In genomic region chr19:40232479-40232878, GRCh38 we compare ENCODE assay signal across 23 cellular contexts. TPM values are rescaled to one million over a fixed set of nuclear protein-coding genes. Genes with fewer than 3 reads are reported as not detected.
DNase-seq lines count a peak whose midpoint lies in the region; ATAC-seq and TF ChIP-seq lines count a peak whose summit lies in the region.
"Had no signal": no experiment of that assay in that cellular context is flagged by ENCODE, and none has a peak within 500 bp of the region (broad histone marks: within the 10 kb centered on the region; RNA-seq: fewer than 3 reads in every experiment).

No MANE protein-coding gene starts in this region.

- TF ChIP-seq CTCF in Calu3 (IDR thresholded peaks at IDR 0.05; ENCODE audit: unreplicated experiment) (no peak), OCI-LY7 (conservative IDR thresholded peaks at IDR 0.05; ENCODE audit: low read length) (no peak), neural progenitor cell (IDR thresholded peaks at IDR 0.05) (no peak)

- H3K4me1 Mint-ChIP-seq in Calu3 (ENCODE audit: low read depth, unreplicated experiment) (peaks cover 12% of the 10 kb centered on the region), neural progenitor cell (peaks cover 25% of the 10 kb centered on the region)
- H3K4me1 Mint-ChIP-seq: stimulated activated memory B cell treated with anti-CD40 and anti-IgM and Interleukin-4, amounts not matched to agents 10 μg/mL and 1 μg/mL and 100 μg/mL, for 72 hours had no signal

- no peaks in the 10 kb centered on the region for H3F3A ChIP-seq in neural progenitor cell (ENCODE audit: low read depth)

- no peak overlapping the region for H3K4me2 ChIP-seq in OCI-LY7 (ENCODE audit: low read length)
- peak overlapping the region; percentile 50 for H3K4me2 ChIP-seq in neural progenitor cell

- peaks cover 10% of the 10 kb centered on the region for H3K27me3 Mint-ChIP-seq in Calu3 (ENCODE audit: unreplicated experiment)
- H3K27me3 Mint-ChIP-seq in neural progenitor cell (ENCODE audit: insufficient read depth, low read depth) = peaks cover 6% of the 10 kb centered on the region
- H3K27me3 Mint-ChIP-seq: stimulated activated memory B cell treated with anti-CD40 and anti-IgM and Interleukin-4, amounts not matched to agents 10 μg/mL and 1 μg/mL and 100 μg/mL, for 72 hours had no signal

- BruUV-seq in Calu3 (replicated peaks; lab: Mats Ljungman, UMichigan) = TSS peak; percentile 15
- BruUV-seq in OCI-LY7 (replicated peaks; lab: Mats Ljungman, UMichigan) = TSS peak; percentile 45

- no peaks in the 10 kb centered on the region for H3K4me1 ChIP-seq in OCI-LY7 (ENCODE audit: insufficient read depth, low read length, poor library complexity, severe bottlenecking)
- H3K4me1 ChIP-seq in neural progenitor cell = peaks cover 15% of the 10 kb centered on the region

- H3K4me3 ChIP-seq in OCI-LY7 (ENCODE audit: low read depth, low read length, poor library complexity, severe bottlenecking) = no peak overlapping the region
- no peak overlapping the region for H3K4me3 ChIP-seq in neural progenitor cell
- H3K4me3 ChIP-seq: coronary artery, esophagus muscularis mucosa, testis, uterus had no signal

- H3K9me2 ChIP-seq in OCI-LY7 (ENCODE audit: insufficient read depth, low read length) = no peaks in the 10 kb centered on the region

- ATAC-seq in GM19463 (IDR thresholded peaks at IDR 0.05; ENCODE audit: unreplicated experiment) = no peak

- DNase-seq in Calu3 (no peak), OCI-LY7 (ENCODE audit: low spot score) (no peak), left kidney (ENCODE audit: low read depth, low spot score) (peak; percentile 40), neural progenitor cell (ENCODE audit: low spot score) (no peak), DMS79 treated with DMSO at 0.1 percent for 48 hours (lab: John Stamatoyannopoulos, UW) (no peak), ecto neural progenitor cell (ENCODE audit: low spot score) (no peak)
- DNase-seq: activated CD4-positive, alpha-beta T cell treated with anti-CD3 and anti-CD28 coated beads for 4 hours; activated naive CD4-positive, alpha-beta T cell treated with anti-CD3 and anti-CD28 coated beads for 36 hours; activated T-cell treated with anti-CD3 and anti-CD28 coated beads, Interleukin-2, amount 50 U/mL, for 48 hours; DMS 273 treated with DMSO at 0.1 percent for 48 hours; immature natural killer cell; NCI-H1436 treated with DMSO at 0.1 percent for 48 hours; NCI-H524; stimulated activated CD4-positive, alpha-beta T cell treated with anti-CD3 and anti-CD28 coated beads, Interleukin-4, amount 100 ng/mL, for 1 hour; testis; uterus had no signal

- H3K27me3 ChIP-seq in neural progenitor cell = peaks cover 8% of the 10 kb centered on the region
- H3K27me3 ChIP-seq: esophagus muscularis mucosa, testis, uterus had no signal

- H3K27ac Mint-ChIP-seq in Calu3 (ENCODE audit: unreplicated experiment) = no peak overlapping the region
- H3K27ac Mint-ChIP-seq in neural progenitor cell = peak overlapping the region; percentile 72
- H3K27ac Mint-ChIP-seq: activated naive CD4-positive, alpha-beta T cell treated with anti-CD3 and anti-CD28 coated beads for 36 hours; immature natural killer cell; stimulated activated memory B cell treated with anti-CD40 and anti-IgM and Interleukin-4, amounts not matched to agents 10 μg/mL and 1 μg/mL and 100 μg/mL, for 72 hours had no signal

- H3K9me3 ChIP-seq in OCI-LY7 (ENCODE audit: low read length) (no peaks in the 10 kb centered on the region), neural progenitor cell (ENCODE audit: low read depth) (no peaks in the 10 kb centered on the region)
- H3K9me3 ChIP-seq: esophagus muscularis mucosa, testis, uterus had no signal

- CTCF ChIA-PET in Calu3 (lab: Charles Lee) = no interaction called here
- CTCF ChIA-PET in OCI-LY7 (lab: Charles Lee; ENCODE audit: unreplicated experiment) = no interaction called here

- H3K36me3 ChIP-seq in OCI-LY7 (ENCODE audit: insufficient read depth, low read length) (peaks cover 28% of the 10 kb centered on the region; the same call in 1 of the 2 replicates), neural progenitor cell (no peaks in the 10 kb centered on the region)
- H3K36me3 ChIP-seq: uterus had no signal

- H3K27ac ChIP-seq in OCI-LY7 (ENCODE audit: low read depth, low read length, poor library complexity, severe bottlenecking) = no peak overlapping the region
- peak overlapping the region; percentile 25 for H3K27ac ChIP-seq in neural progenitor cell
- H3K27ac ChIP-seq: testis, uterus had no signal

- H3K9me3 Mint-ChIP-seq in Calu3 (ENCODE audit: low read depth, unreplicated experiment) (no peaks in the 10 kb centered on the region), neural progenitor cell (no peaks in the 10 kb centered on the region)
- H3K9me3 Mint-ChIP-seq: activated naive CD4-positive, alpha-beta T cell treated with anti-CD3 and anti-CD28 coated beads for 36 hours; stimulated activated memory B cell treated with anti-CD40 and anti-IgM and Interleukin-4, amounts not matched to agents 10 μg/mL and 1 μg/mL and 100 μg/mL, for 72 hours had no signal

- H3K36me3 Mint-ChIP-seq in Calu3 (ENCODE audit: insufficient read depth, unreplicated experiment) = peaks cover 38% of the 10 kb centered on the region
- peaks cover 4% of the 10 kb centered on the region for H3K36me3 Mint-ChIP-seq in neural progenitor cell

- no peak overlapping the region for H3K9ac ChIP-seq in neural progenitor cell

- no peak overlapping the region for H3K4me3 Mint-ChIP-seq in Calu3 (ENCODE audit: low read depth, unreplicated experiment)
- H3K4me3 Mint-ChIP-seq in neural progenitor cell = no peak overlapping the region
- H3K4me3 Mint-ChIP-seq: activated naive CD4-positive, alpha-beta T cell treated with anti-CD3 and anti-CD28 coated beads for 36 hours; immature natural killer cell; stimulated activated memory B cell treated with anti-CD40 and anti-IgM and Interleukin-4, amounts not matched to agents 10 μg/mL and 1 μg/mL and 100 μg/mL, for 72 hours had no signal

- POLR2A ChIA-PET in OCI-LY7 (lab: Charles Lee) = no interaction called here

- H4K20me1 ChIP-seq in OCI-LY7 (ENCODE audit: insufficient read depth, low read length) = no peaks in the 10 kb centered on the region; the same call in 1 of the 2 replicates
- H4K20me1 ChIP-seq in neural progenitor cell (ENCODE audit: low read depth) = no peaks in the 10 kb centered on the region

- H3K79me2 ChIP-seq in OCI-LY7 (ENCODE audit: insufficient read depth, low read depth, low read length) = no peaks in the 10 kb centered on the region
- H3K79me2 ChIP-seq in neural progenitor cell (ENCODE audit: low read depth) = no peaks in the 10 kb centered on the region

- intact Hi-C loops in Calu3 (cut with micrococcal nuclease; ENCODE audit: unreplicated experiment) = no loop called here
- intact Hi-C loops in OCI-LY7 (cut with micrococcal nuclease; ENCODE audit: unreplicated experiment) = no loop called here

- H2AFZ ChIP-seq in OCI-LY7 (ENCODE audit: low read length) = no peak overlapping the region
- H2AFZ ChIP-seq in neural progenitor cell (replicated peaks) = no peak overlapping the region

RNA-seq across cellular contexts. Expression of gene CCNP, which starts 6.0 kb away (rescaled TPM):
- 0.83 and 0.94 TPM in 2 replicates for total RNA-seq in Calu3 (2022)
- 0.54 and 0.59 TPM in 2 replicates for total RNA-seq in OCI-LY7 (2014; rRNA removed; shearing (Covaris generic))
- total RNA-seq in OCI-LY7 (2022) = 0.48 and 0.61 TPM in 2 replicates
- 1.7 TPM in 1 of 2 replicates, not detected in the other for total RNA-seq in neural progenitor cell (ENCODE audit: low replicate concordance)
- total RNA-seq: activated naive CD4-positive, alpha-beta T cell treated with anti-CD3 and anti-CD28 coated beads for 36 hours; HT1080 had no signal

RNA-seq across cellular contexts. Expression of gene TTC9B, which starts 14.3 kb away (rescaled TPM):
- total RNA-seq in Calu3 (2022) (not detected in 2 replicates), OCI-LY7 (2022) (not detected in 2 replicates), neural progenitor cell (ENCODE audit: low replicate concordance) (not detected in 2 replicates)
- total RNA-seq in OCI-LY7 (2014; rRNA removed; shearing (Covaris generic)) = not detected in 2 replicates
- total RNA-seq: activated naive CD4-positive, alpha-beta T cell treated with anti-CD3 and anti-CD28 coated beads for 36 hours; esophagus muscularis mucosa; lower leg skin; T-helper 1 cell treated with Interleukin-12 subunit alpha and Interleukin-12 subunit beta and Interleukin-4 antibody, amounts not matched to agents 30 ng/mL and 1 ng/mL, for 36 hours; uterus had no signal

RNA-seq across cellular contexts. Expression of gene MAP3K10, which starts 41.3 kb away (rescaled TPM):
- total RNA-seq in Calu3 (2022) = 26.1 and 30.5 TPM in 2 replicates
- total RNA-seq in OCI-LY7 (2014; rRNA removed; shearing (Covaris generic)) = 20.6 and 20.7 TPM in 2 replicates
- total RNA-seq in OCI-LY7 (2022) = 32.5 and 38.4 TPM in 2 replicates
- total RNA-seq in neural progenitor cell (ENCODE audit: low replicate concordance) = 5.7 and 21.6 TPM in 2 replicates

RNA-seq across cellular contexts. Expression of gene AKT2, which starts 52.7 kb away (rescaled TPM):
- 179 and 182 TPM in 2 replicates for total RNA-seq in Calu3 (2022)
- 97.8 and 116 TPM in 2 replicates for total RNA-seq in OCI-LY7 (2014; rRNA removed; shearing (Covaris generic))
- 192 and 197 TPM in 2 replicates for total RNA-seq in OCI-LY7 (2022)
- total RNA-seq in neural progenitor cell (ENCODE audit: low replicate concordance) = 85.1 and 139 TPM in 2 replicates
